ENCODE assay signal across 18 cellular contexts in the genomic region with DNA sequence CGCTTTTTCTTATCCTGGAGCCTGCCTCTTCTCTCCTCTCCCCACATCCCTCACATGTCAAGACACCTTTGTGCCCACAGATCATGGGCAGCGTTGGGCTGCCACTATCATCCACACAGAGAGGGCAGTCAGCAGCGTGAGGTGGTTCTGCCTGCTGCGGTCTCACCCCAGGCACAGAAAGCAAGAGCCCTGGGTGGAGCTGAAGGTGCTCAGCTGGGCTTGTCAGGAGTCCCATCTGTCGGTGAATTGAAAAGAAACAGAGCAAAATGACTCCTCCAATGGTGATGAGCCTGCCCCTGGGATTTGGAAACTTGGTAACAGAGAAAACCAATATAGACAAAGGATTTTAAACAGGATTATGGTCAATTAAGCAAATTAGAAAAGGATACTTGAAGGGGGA.
DNase-seq lines count a peak whose midpoint lies in the region; ATAC-seq and TF ChIP-seq lines count a peak whose summit lies in the region.
"Had no signal": no experiment of that assay in that cellular context is flagged by ENCODE, and none has a peak within 500 bp of the region (broad histone marks: within the 10 kb centered on the region; RNA-seq: fewer than 3 reads in every experiment).

No MANE protein-coding gene starts in this region.

- H3K4me3 ChIP-seq in neural progenitor cell = no peak overlapping the region
- no peak overlapping the region for H3K4me3 ChIP-seq in GM23338
- H3K4me3 ChIP-seq: MG63 had no signal

- H3K36me3 ChIP-seq in neural progenitor cell = no peaks in the 10 kb centered on the region
- H3K36me3 ChIP-seq in GM23338 (ENCODE audit: insufficient read depth) = no peaks in the 10 kb centered on the region
- H3K36me3 ChIP-seq: MG63 had no signal

- H3K4me1 ChIP-seq in neural progenitor cell (peaks cover 12% of the 10 kb centered on the region), GM23338 (ENCODE audit: insufficient read depth) (peaks cover 11% of the 10 kb centered on the region; the same call in 1 of the 2 replicates)

- H3K27me3 Mint-ChIP-seq in activated T-cell treated with anti-CD3 and anti-CD28 coated beads, Interleukin-2, amount 50 U/mL, for 72 hours (ENCODE audit: low read depth) = peaks cover 27% of the 10 kb centered on the region
- H3K27me3 Mint-ChIP-seq in activated naive CD8-positive, alpha-beta T cell treated with anti-CD3 and anti-CD28 coated beads for 36 hours = no peaks in the 10 kb centered on the region
- H3K27me3 Mint-ChIP-seq in neural progenitor cell (ENCODE audit: insufficient read depth, low read depth) (peaks cover 13% of the 10 kb centered on the region), GM23338 (ENCODE audit: insufficient read depth, low read depth, poor library complexity) (no peaks in the 10 kb centered on the region)
- H3K27me3 Mint-ChIP-seq: progenitor cell of endocrine pancreas had no signal

- peak overlapping the region; percentile 63 to 72 for H3K4me3 Mint-ChIP-seq in activated T-cell treated with anti-CD3 and anti-CD28 coated beads, Interleukin-2, amount 50 U/mL, for 72 hours
- no peak overlapping the region for H3K4me3 Mint-ChIP-seq in activated naive CD8-positive, alpha-beta T cell treated with anti-CD3 and anti-CD28 coated beads for 36 hours
- peak overlapping the region; percentile 16 for H3K4me3 Mint-ChIP-seq in neural progenitor cell
- no peak overlapping the region; the same call in 2 of the 3 replicates for H3K4me3 Mint-ChIP-seq in GM23338
- H3K4me3 Mint-ChIP-seq: central memory CD8-positive, alpha-beta T cell had no signal

- peaks cover 9% of the 10 kb centered on the region for H3K4me1 Mint-ChIP-seq in activated T-cell treated with anti-CD3 and anti-CD28 coated beads, Interleukin-2, amount 50 U/mL, for 72 hours (ENCODE audit: low read depth)
- peaks cover 14% of the 10 kb centered on the region for H3K4me1 Mint-ChIP-seq in activated naive CD8-positive, alpha-beta T cell treated with anti-CD3 and anti-CD28 coated beads for 36 hours
- H3K4me1 Mint-ChIP-seq in neural progenitor cell (peaks cover 25% of the 10 kb centered on the region), GM23338 (peaks cover 25% of the 10 kb centered on the region)

- H3K4me2 ChIP-seq in neural progenitor cell (peak overlapping the region; percentile 24), GM23338 (no peak overlapping the region)

- TF ChIP-seq POLR2A in erythroblast (IDR thresholded peaks at IDR 0.05; ENCODE audit: low read length) = no peak

- TF ChIP-seq CTCF in neural progenitor cell (IDR thresholded peaks at IDR 0.05) = no peak
- TF ChIP-seq CTCF in GM23338 (conservative IDR thresholded peaks at IDR 0.05; ENCODE audit: low read depth in 2 of 2) = no peak

- H3K27ac Mint-ChIP-seq in activated T-cell treated with anti-CD3 and anti-CD28 coated beads, Interleukin-2, amount 50 U/mL, for 72 hours = peak overlapping the region; percentile 74
- peak overlapping the region; percentile 81 for H3K27ac Mint-ChIP-seq in activated naive CD8-positive, alpha-beta T cell treated with anti-CD3 and anti-CD28 coated beads for 36 hours
- peak overlapping the region; percentile 94 for H3K27ac Mint-ChIP-seq in neural progenitor cell
- no peak overlapping the region for H3K27ac Mint-ChIP-seq in GM23338
- H3K27ac Mint-ChIP-seq: progenitor cell of endocrine pancreas had no signal

- peak in 1 of 2 donors; percentile 16 for ATAC-seq in activated T-cell treated with anti-CD3 and anti-CD28 coated beads, Interleukin-2, amount 50 U/mL, for 72 hours (replicated peaks in 1 of 2)
- ATAC-seq in HG03139 (IDR thresholded peaks at IDR 0.05; ENCODE audit: unreplicated experiment) = no peak
- no peak for ATAC-seq in GM23338

- DNase-seq in activated T-cell treated with anti-CD3 and anti-CD28 coated beads, Interleukin-2, amount 50 U/mL, for 72 hours = no peak
- no peak for DNase-seq in activated T-cell treated with anti-CD3 and anti-CD28 coated beads, Interleukin-2, amount 50 U/mL, for 1 hour
- DNase-seq in NCI-H82 treated with DMSO at 0.1 percent for 48 hours (lab: John Stamatoyannopoulos, UW; ENCODE audit: unreplicated experiment) (peak; percentile 92), neural progenitor cell (ENCODE audit: low spot score) (peak; percentile 52), GM23338 (ENCODE audit: low spot score) (no peak), erythroblast (lab: John Stamatoyannopoulos, UW) (no peak)
- DNase-seq in activated naive CD8-positive, alpha-beta T cell treated with anti-CD3 and anti-CD28 coated beads for 36 hours = no peak
- DNase-seq: COR-L47; EL; MG63; naive B cell; NCI-H187 treated with DMSO at 0.1 percent for 48 hours; NCI-H510A; Right ventricle myocardium superior; stimulated activated CD4-positive, alpha-beta T cell treated with anti-CD3 and anti-CD28 coated beads, Interleukin-4, amount 100 ng/mL, for 1 hour had no signal

- no peak overlapping the region for H3K9ac ChIP-seq in neural progenitor cell

- H3K27me3 ChIP-seq in neural progenitor cell (no peaks in the 10 kb centered on the region), GM23338 (ENCODE audit: insufficient read depth) (no peaks in the 10 kb centered on the region)
- H3K27me3 ChIP-seq: MG63 had no signal

- no peak overlapping the region for H3K27ac ChIP-seq in neural progenitor cell
- H3K27ac ChIP-seq in GM23338 (ENCODE audit: low read depth) = no peak overlapping the region

- H3K79me2 ChIP-seq in neural progenitor cell (ENCODE audit: low read depth) = no peaks in the 10 kb centered on the region
- no peaks in the 10 kb centered on the region for H3K79me2 ChIP-seq in GM23338 (replicated peaks; ENCODE audit: insufficient read depth)

- no peaks in the 10 kb centered on the region for H3K36me3 Mint-ChIP-seq in activated T-cell treated with anti-CD3 and anti-CD28 coated beads, Interleukin-2, amount 50 U/mL, for 72 hours (ENCODE audit: insufficient read depth in 2 of 2)
- no peaks in the 10 kb centered on the region for H3K36me3 Mint-ChIP-seq in activated naive CD8-positive, alpha-beta T cell treated with anti-CD3 and anti-CD28 coated beads for 36 hours
- no peaks in the 10 kb centered on the region for H3K36me3 Mint-ChIP-seq in neural progenitor cell
- no peaks in the 10 kb centered on the region for H3K36me3 Mint-ChIP-seq in GM23338 (ENCODE audit: low read depth)
- H3K36me3 Mint-ChIP-seq: naive B cell had no signal

- no peaks in the 10 kb centered on the region for H3K9me2 ChIP-seq in GM23338 (ENCODE audit: insufficient read depth)

- no peaks in the 10 kb centered on the region for H3K9me3 Mint-ChIP-seq in activated T-cell treated with anti-CD3 and anti-CD28 coated beads, Interleukin-2, amount 50 U/mL, for 72 hours
- H3K9me3 Mint-ChIP-seq in activated naive CD8-positive, alpha-beta T cell treated with anti-CD3 and anti-CD28 coated beads for 36 hours = no peaks in the 10 kb centered on the region
- no peaks in the 10 kb centered on the region for H3K9me3 Mint-ChIP-seq in neural progenitor cell
- H3K9me3 Mint-ChIP-seq in GM23338 = no peaks in the 10 kb centered on the region
- H3K9me3 Mint-ChIP-seq: central memory CD8-positive, alpha-beta T cell; naive B cell had no signal

- no peaks in the 10 kb centered on the region for H3K9me3 ChIP-seq in neural progenitor cell (ENCODE audit: low read depth)
- H3K9me3 ChIP-seq: MG63 had no signal

- H3F3A ChIP-seq in neural progenitor cell (ENCODE audit: low read depth) = peaks cover 7% of the 10 kb centered on the region
- H3F3A ChIP-seq in GM23338 (replicated peaks; ENCODE audit: low read depth) = no peaks in the 10 kb centered on the region

- peaks cover 9% of the 10 kb centered on the region for H4K20me1 ChIP-seq in neural progenitor cell (ENCODE audit: low read depth)
- no peaks in the 10 kb centered on the region for H4K20me1 ChIP-seq in GM23338 (replicated peaks; ENCODE audit: insufficient read depth)

- H2AFZ ChIP-seq in neural progenitor cell (replicated peaks) = no peak overlapping the region
- no peak overlapping the region; the same call in 1 of the 2 replicates for H2AFZ ChIP-seq in GM23338

TF ChIP-seq in GM23338, 12 proteins besides CTCF, POLR2A, EP300 and RAD21 (continues in another document):
- TF ChIP-seq, protein P1, sequence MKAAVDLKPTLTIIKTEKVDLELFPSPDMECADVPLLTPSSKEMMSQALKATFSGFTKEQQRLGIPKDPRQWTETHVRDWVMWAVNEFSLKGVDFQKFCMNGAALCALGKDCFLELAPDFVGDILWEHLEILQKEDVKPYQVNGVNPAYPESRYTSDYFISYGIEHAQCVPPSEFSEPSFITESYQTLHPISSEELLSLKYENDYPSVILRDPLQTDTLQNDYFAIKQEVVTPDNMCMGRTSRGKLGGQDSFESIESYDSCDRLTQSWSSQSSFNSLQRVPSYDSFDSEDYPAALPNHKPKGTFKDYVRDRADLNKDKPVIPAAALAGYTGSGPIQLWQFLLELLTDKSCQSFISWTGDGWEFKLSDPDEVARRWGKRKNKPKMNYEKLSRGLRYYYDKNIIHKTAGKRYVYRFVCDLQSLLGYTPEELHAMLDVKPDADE (IDR thresholded peaks at IDR 0.05) = no peak
- TF ChIP-seq EZH2phosphoT487 (IDR thresholded peaks at IDR 0.05; ENCODE audit: unreplicated experiment) (no peak), STAT1 (IDR thresholded peaks at IDR 0.05; ENCODE audit: unreplicated experiment) (no peak), NANOG (IDR thresholded peaks at IDR 0.05; ENCODE audit: borderline replicate concordance) (no peak), POLR2AphosphoS5 (IDR thresholded peaks at IDR 0.05; ENCODE audit: low read depth) (no peak), ZNF114 (CRISPR knock-in tag; IDR thresholded peaks at IDR 0.05) (no peak), JUNB (IDR thresholded peaks at IDR 0.05; ENCODE audit: unreplicated experiment) (no peak), ZNF331 (CRISPR knock-in tag; IDR thresholded peaks at IDR 0.05; ENCODE audit: low read depth) (no peak), CREB1 (CRISPR knock-in tag; IDR thresholded peaks at IDR 0.05; ENCODE audit: low read depth) (no peak)

Comparison
In these comparisons a context has a peak if more than half of its experiments do, and no peak if none do; other contexts are left out.
1. DNase-seq: peak in NCI-H82 treated with DMSO at 0.1 percent for 48 hours (single experiment) and neural progenitor cell (single experiment); none in activated T-cell treated with anti-CD3 and anti-CD28 coated beads, Interleukin-2, amount 50 U/mL, for 72 hours (0 of 2), activated T-cell treated with anti-CD3 and anti-CD28 coated beads, Interleukin-2, amount 50 U/mL, for 1 hour (single experiment), activated naive CD8-positive, alpha-beta T cell treated with anti-CD3 and anti-CD28 coated beads for 36 hours (single experiment), GM23338 (single experiment) and erythroblast (0 of 2).
2. H3K4me3 Mint-ChIP-seq: peak in activated T-cell treated with anti-CD3 and anti-CD28 coated beads, Interleukin-2, amount 50 U/mL, for 72 hours (2 of 2) and neural progenitor cell (single experiment); none in activated naive CD8-positive, alpha-beta T cell treated with anti-CD3 and anti-CD28 coated beads for 36 hours (single experiment) and GM23338 (single experiment).